Comparison of ENCODE assay signal across 1 cellular context in the genomic region with DNA sequence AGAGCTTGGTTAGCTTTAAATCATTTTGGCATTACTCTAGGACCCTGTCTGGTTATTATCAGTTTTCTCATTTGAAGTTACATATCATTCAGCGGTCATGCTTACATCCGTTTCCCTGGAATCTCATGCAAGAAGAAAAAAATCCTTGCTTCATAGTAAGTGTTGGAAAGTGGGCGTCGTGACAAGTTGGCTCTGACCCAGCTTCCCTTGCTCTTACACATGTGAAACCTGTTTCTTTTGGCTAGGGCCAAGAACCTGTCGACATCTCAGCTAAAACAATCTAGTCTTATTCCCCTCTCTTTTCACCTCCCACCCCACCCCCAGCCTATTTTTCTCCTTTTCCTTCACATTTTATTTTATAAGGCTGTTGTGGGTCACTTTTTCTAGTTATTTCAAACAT.
TF ChIP-seq lines count a peak whose summit lies in the region.

No MANE protein-coding gene starts in this region.

TF ChIP-seq in endothelial cell of umbilical vein, 7 proteins besides CTCF, POLR2A, EP300 and RAD21:
- TF ChIP-seq FOS (IDR thresholded peaks at IDR 0.05; ENCODE audit: borderline replicate concordance, insufficient read depth, low read length) (no peak), EZH2 (IDR thresholded peaks at IDR 0.05; ENCODE audit: borderline replicate concordance, low read depth, low read length, severe bottlenecking) (no peak), MYC (IDR thresholded peaks at IDR 0.05; ENCODE audit: low read depth, low read length) (no peak), GATA2 (IDR thresholded peaks at IDR 0.05; ENCODE audit: insufficient read depth, insufficient read length, low read depth, low read length) (no peak), POLR2AphosphoS5 (IDR thresholded peaks at IDR 0.05; ENCODE audit: insufficient read depth, low read depth, low read length) (no peak), JUN (IDR thresholded peaks at IDR 0.05; ENCODE audit: borderline replicate concordance, insufficient read depth, insufficient read length, low read depth) (no peak)
- TF ChIP-seq, protein P1, sequence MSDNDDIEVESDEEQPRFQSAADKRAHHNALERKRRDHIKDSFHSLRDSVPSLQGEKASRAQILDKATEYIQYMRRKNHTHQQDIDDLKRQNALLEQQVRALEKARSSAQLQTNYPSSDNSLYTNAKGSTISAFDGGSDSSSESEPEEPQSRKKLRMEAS (IDR thresholded peaks at IDR 0.05; ENCODE audit: insufficient read depth, insufficient read length): no peak
